ENCODE assay signal across 17 cellular contexts in genomic region chr4:36053931-36054330, GRCh38.
"Had no signal": no experiment of that assay in that cellular context is flagged by ENCODE, and none has a peak within 500 bp of the region (broad histone marks: within the 10 kb centered on the region; RNA-seq: fewer than 3 reads in every experiment).

No MANE protein-coding gene starts in this region.

- H3K9me3 Mint-ChIP-seq: activated CD4-positive, alpha-beta memory T cell treated with anti-CD3 and anti-CD28 coated beads for 36 hours; activated naive CD4-positive, alpha-beta T cell treated with anti-CD3 and anti-CD28 coated beads, Interleukin-2, amount 50 U/mL, for 24 hours; activated T-cell treated with anti-CD3 and anti-CD28 coated beads, Interleukin-2, amount 50 U/mL, for 24 hours; effector memory CD8-positive, alpha-beta T cell; neural progenitor cell; stimulated activated effector memory CD8-positive, alpha-beta T cell treated with anti-CD3 and anti-CD28 coated beads, Interleukin-12 subunit alpha, Interleukin-12 subunit beta, amount 100 ng/mL, for 72 hours; T-cell had no signal

- DNase-seq: activated CD4-positive, alpha-beta memory T cell treated with anti-CD3 and anti-CD28 coated beads for 36 hours; activated CD4-positive, CD25-positive, alpha-beta regulatory T cell treated with anti-CD3 and anti-CD28 coated beads, Interleukin-2, amount 50 U/mL, for 72 hours; activated CD8-positive, alpha-beta memory T cell treated with anti-CD3 and anti-CD28 coated beads, Interleukin-2, amount 10 ng/mL, durations not matched to agents 7 days and 5 days; activated T-cell treated with anti-CD3 and anti-CD28 coated beads, Interleukin-2, amount 50 U/mL, for 24 hours; amniotic stem cell; dermis blood vessel endothelial cell; effector memory CD8-positive, alpha-beta T cell; gastrocnemius medialis; naive B cell; pancreas; retina; T-cell; T1000 had no signal

- H3K27ac Mint-ChIP-seq: activated CD4-positive, alpha-beta memory T cell treated with anti-CD3 and anti-CD28 coated beads for 36 hours; activated CD8-positive, alpha-beta memory T cell treated with anti-CD3 and anti-CD28 coated beads, Interleukin-2, amount 10 ng/mL, durations not matched to agents 7 days and 5 days; activated naive CD4-positive, alpha-beta T cell treated with anti-CD3 and anti-CD28 coated beads, Interleukin-2, amount 50 U/mL, for 24 hours; activated T-cell treated with anti-CD3 and anti-CD28 coated beads, Interleukin-2, amount 50 U/mL, for 24 hours; effector memory CD8-positive, alpha-beta T cell; naive B cell; neural progenitor cell; stimulated activated effector memory CD8-positive, alpha-beta T cell treated with anti-CD3 and anti-CD28 coated beads, Interleukin-12 subunit alpha, Interleukin-12 subunit beta, amount 100 ng/mL, for 72 hours; T-cell had no signal

- ATAC-seq: activated CD8-positive, alpha-beta memory T cell treated with anti-CD3 and anti-CD28 coated beads, Interleukin-2, amount 10 ng/mL, durations not matched to agents 7 days and 5 days; effector memory CD8-positive, alpha-beta T cell; gastrocnemius medialis; left lobe of liver; pancreas; stimulated activated effector memory CD8-positive, alpha-beta T cell treated with anti-CD3 and anti-CD28 coated beads, Interleukin-12 subunit alpha, Interleukin-12 subunit beta, amount 100 ng/mL, for 72 hours; T-cell had no signal

- H3K36me3 Mint-ChIP-seq: activated CD4-positive, alpha-beta memory T cell treated with anti-CD3 and anti-CD28 coated beads for 36 hours; activated CD8-positive, alpha-beta memory T cell treated with anti-CD3 and anti-CD28 coated beads, Interleukin-2, amount 10 ng/mL, durations not matched to agents 7 days and 5 days; neural progenitor cell; stimulated activated effector memory CD8-positive, alpha-beta T cell treated with anti-CD3 and anti-CD28 coated beads, Interleukin-12 subunit alpha, Interleukin-12 subunit beta, amount 100 ng/mL, for 72 hours; T-cell had no signal
